Comparison of ENCODE assay signal across 8 cellular contexts in genomic region chr9:94554439-94555331, GRCh38. TPM values are rescaled to one million over a fixed set of nuclear protein-coding genes. Genes with fewer than 3 reads are reported as not detected.
DNase-seq lines count a peak whose midpoint lies in the region; ATAC-seq lines count a peak whose summit lies in the region.

Gene PCAT7, plus strand, starts transcription at chr9:94555083.

- no peak within 1 kb of the TSS for H3K27ac ChIP-seq in iPS DF 6.9 (ENCODE audit: low read length)

- no CpG with 5 or more reads among the region's 40 CpGs for WGBS in iPS DF 6.9 (ENCODE audit: insufficient coverage, insufficient read length)

- no peaks in the 10 kb centered on the region for H3K36me3 ChIP-seq in iPS DF 6.9 (ENCODE audit: control insufficient read depth, insufficient read depth, low read length)

- no peaks in the 10 kb centered on the region for H3K9me3 ChIP-seq in iPS DF 6.9 (ENCODE audit: control insufficient read depth, insufficient read depth, low read length)

- H3K4me3 ChIP-seq in iPS DF 6.9 (ENCODE audit: low read length) = peak within 1 kb of the TSS; percentile 90

- H3K27me3 ChIP-seq in iPS DF 6.9 (ENCODE audit: control insufficient read depth, insufficient read depth, low read length) = no peaks in the 10 kb centered on the region

- H3K4me1 ChIP-seq in iPS DF 6.9 (ENCODE audit: control insufficient read depth, insufficient read depth, low read length) = no peaks in the 10 kb centered on the region

- ATAC-seq in GM19035 (IDR thresholded peaks at IDR 0.05; ENCODE audit: unreplicated experiment) = no peak

- DNase-seq in CMK (ENCODE audit: low read depth) (peak; percentile 38), HT1080 (ENCODE audit: low read depth) (peak; percentile 93), NCI-H526 treated with DMSO at 0.1 percent for 48 hours (lab: John Stamatoyannopoulos, UW) (peak; percentile 76), iPS DF 6.9 (ENCODE audit: low read depth, low spot score) (peak; percentile 57), GOT3 (lab: John Stamatoyannopoulos, UW) (no peak)
- peak; percentile 38 to 58 for DNase-seq in activated T-cell treated with anti-CD3 and anti-CD28 coated beads, Interleukin-2, amount 50 U/mL, for 48 hours
- peak; percentile 6 for DNase-seq in stimulated activated CD4-positive, alpha-beta T cell treated with anti-CD3 and anti-CD28 coated beads, Interleukin-12 subunit alpha, Interleukin-12 subunit beta, amount 100 ng/mL, for 4 hours

RNA-seq across cellular contexts. Expression of gene PCAT7, which starts in this region (rescaled TPM):
- total RNA-seq in HT1080 (2014; rRNA removed; shearing (Covaris generic)) = 0.77 and 1.1 TPM in 2 replicates
- 1.3 and 1.5 TPM in 2 replicates for polyA plus RNA-seq in HT1080 (2015; cell fraction: cytosol; rRNA removed)
- polyA plus RNA-seq in HT1080 (2015; cell fraction: nucleus; rRNA removed) = 0.99 and 1.9 TPM in 2 replicates
